Comparison of ENCODE assay signal across 1 cellular context in the genomic region with DNA sequence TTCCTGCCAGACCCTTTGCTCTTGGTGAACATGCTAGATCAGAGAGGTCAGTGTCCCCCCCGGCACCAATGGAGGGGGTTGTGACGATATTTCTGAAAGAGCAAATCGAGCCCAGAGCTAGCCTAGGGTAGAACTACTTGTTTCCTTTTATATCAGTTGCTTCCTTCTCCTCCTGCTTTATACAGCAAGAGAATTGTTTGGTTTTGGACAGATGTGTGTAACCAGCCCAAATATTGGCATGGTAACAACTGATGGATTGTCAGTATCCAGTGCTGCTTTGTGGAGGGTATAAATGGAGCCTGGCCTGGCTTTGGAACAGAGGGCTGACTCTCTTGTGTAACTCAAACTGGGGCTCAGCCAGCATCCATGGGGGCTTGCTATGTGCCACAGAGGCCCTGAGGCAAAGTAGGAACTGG.
TF ChIP-seq lines count a peak whose summit lies in the region.

No MANE protein-coding gene starts in this region.

TF ChIP-seq in HepG2, 621 proteins besides CTCF, POLR2A, EP300 and RAD21:
- TF ChIP-seq, protein P1, sequence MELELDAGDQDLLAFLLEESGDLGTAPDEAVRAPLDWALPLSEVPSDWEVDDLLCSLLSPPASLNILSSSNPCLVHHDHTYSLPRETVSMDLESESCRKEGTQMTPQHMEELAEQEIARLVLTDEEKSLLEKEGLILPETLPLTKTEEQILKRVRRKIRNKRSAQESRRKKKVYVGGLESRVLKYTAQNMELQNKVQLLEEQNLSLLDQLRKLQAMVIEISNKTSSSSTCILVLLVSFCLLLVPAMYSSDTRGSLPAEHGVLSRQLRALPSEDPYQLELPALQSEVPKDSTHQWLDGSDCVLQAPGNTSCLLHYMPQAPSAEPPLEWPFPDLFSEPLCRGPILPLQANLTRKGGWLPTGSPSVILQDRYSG (CRISPR knock-in tag; IDR thresholded peaks at IDR 0.05), result no peak
- no peak for TF ChIP-seq KLF9 (CRISPR knock-in tag; IDR thresholded peaks at IDR 0.05; ENCODE audit: low read depth)
- TF ChIP-seq ZFP36L2 (CRISPR knock-in tag; IDR thresholded peaks at IDR 0.05), result no peak
- TF ChIP-seq, protein P2, sequence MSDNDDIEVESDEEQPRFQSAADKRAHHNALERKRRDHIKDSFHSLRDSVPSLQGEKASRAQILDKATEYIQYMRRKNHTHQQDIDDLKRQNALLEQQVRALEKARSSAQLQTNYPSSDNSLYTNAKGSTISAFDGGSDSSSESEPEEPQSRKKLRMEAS (IDR thresholded peaks at IDR 0.05), result no peak
- TF ChIP-seq, protein P3, sequence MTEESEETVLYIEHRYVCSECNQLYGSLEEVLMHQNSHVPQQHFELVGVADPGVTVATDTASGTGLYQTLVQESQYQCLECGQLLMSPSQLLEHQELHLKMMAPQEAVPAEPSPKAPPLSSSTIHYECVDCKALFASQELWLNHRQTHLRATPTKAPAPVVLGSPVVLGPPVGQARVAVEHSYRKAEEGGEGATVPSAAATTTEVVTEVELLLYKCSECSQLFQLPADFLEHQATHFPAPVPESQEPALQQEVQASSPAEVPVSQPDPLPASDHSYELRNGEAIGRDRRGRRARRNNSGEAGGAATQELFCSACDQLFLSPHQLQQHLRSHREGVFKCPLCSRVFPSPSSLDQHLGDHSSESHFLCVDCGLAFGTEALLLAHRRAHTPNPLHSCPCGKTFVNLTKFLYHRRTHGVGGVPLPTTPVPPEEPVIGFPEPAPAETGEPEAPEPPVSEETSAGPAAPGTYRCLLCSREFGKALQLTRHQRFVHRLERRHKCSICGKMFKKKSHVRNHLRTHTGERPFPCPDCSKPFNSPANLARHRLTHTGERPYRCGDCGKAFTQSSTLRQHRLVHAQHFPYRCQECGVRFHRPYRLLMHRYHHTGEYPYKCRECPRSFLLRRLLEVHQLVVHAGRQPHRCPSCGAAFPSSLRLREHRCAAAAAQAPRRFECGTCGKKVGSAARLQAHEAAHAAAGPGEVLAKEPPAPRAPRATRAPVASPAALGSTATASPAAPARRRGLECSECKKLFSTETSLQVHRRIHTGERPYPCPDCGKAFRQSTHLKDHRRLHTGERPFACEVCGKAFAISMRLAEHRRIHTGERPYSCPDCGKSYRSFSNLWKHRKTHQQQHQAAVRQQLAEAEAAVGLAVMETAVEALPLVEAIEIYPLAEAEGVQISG (CRISPR knock-in tag; IDR thresholded peaks at IDR 0.05), result no peak
- no peak for TF ChIP-seq ZNF773 (CRISPR knock-in tag; IDR thresholded peaks at IDR 0.05; ENCODE audit: borderline replicate concordance)
- TF ChIP-seq, protein P4, sequence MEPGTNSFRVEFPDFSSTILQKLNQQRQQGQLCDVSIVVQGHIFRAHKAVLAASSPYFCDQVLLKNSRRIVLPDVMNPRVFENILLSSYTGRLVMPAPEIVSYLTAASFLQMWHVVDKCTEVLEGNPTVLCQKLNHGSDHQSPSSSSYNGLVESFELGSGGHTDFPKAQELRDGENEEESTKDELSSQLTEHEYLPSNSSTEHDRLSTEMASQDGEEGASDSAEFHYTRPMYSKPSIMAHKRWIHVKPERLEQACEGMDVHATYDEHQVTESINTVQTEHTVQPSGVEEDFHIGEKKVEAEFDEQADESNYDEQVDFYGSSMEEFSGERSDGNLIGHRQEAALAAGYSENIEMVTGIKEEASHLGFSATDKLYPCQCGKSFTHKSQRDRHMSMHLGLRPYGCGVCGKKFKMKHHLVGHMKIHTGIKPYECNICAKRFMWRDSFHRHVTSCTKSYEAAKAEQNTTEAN (CRISPR knock-in tag; conservative IDR thresholded peaks at IDR 0.05), result no peak
- no peak for TF ChIP-seq RFXANK (CRISPR knock-in tag; IDR thresholded peaks at IDR 0.05)
- TF ChIP-seq, protein P5, sequence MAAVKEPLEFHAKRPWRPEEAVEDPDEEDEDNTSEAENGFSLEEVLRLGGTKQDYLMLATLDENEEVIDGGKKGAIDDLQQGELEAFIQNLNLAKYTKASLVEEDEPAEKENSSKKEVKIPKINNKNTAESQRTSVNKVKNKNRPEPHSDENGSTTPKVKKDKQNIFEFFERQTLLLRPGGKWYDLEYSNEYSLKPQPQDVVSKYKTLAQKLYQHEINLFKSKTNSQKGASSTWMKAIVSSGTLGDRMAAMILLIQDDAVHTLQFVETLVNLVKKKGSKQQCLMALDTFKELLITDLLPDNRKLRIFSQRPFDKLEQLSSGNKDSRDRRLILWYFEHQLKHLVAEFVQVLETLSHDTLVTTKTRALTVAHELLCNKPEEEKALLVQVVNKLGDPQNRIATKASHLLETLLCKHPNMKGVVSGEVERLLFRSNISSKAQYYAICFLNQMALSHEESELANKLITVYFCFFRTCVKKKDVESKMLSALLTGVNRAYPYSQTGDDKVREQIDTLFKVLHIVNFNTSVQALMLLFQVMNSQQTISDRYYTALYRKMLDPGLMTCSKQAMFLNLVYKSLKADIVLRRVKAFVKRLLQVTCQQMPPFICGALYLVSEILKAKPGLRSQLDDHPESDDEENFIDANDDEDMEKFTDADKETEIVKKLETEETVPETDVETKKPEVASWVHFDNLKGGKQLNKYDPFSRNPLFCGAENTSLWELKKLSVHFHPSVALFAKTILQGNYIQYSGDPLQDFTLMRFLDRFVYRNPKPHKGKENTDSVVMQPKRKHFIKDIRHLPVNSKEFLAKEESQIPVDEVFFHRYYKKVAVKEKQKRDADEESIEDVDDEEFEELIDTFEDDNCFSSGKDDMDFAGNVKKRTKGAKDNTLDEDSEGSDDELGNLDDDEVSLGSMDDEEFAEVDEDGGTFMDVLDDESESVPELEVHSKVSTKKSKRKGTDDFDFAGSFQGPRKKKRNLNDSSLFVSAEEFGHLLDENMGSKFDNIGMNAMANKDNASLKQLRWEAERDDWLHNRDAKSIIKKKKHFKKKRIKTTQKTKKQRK (IDR thresholded peaks at IDR 0.05; ENCODE audit: low read length), result no peak
- no peak for TF ChIP-seq SIX1 (CRISPR knock-in tag; IDR thresholded peaks at IDR 0.05; ENCODE audit: borderline replicate concordance)
- no peak for TF ChIP-seq MTF1 (CRISPR knock-in tag; IDR thresholded peaks at IDR 0.05)
- no peak for TF ChIP-seq GABPA (IDR thresholded peaks at IDR 0.05; ENCODE audit: low read depth, low read length)
- TF ChIP-seq GABPA (CRISPR knock-in tag; IDR thresholded peaks at IDR 0.05; ENCODE audit: low read depth), result no peak
- TF ChIP-seq, protein P6, sequence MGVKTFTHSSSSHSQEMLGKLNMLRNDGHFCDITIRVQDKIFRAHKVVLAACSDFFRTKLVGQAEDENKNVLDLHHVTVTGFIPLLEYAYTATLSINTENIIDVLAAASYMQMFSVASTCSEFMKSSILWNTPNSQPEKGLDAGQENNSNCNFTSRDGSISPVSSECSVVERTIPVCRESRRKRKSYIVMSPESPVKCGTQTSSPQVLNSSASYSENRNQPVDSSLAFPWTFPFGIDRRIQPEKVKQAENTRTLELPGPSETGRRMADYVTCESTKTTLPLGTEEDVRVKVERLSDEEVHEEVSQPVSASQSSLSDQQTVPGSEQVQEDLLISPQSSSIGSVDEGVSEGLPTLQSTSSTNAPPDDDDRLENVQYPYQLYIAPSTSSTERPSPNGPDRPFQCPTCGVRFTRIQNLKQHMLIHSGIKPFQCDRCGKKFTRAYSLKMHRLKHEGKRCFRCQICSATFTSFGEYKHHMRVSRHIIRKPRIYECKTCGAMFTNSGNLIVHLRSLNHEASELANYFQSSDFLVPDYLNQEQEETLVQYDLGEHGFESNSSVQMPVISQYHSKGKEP (CRISPR knock-in tag; IDR thresholded peaks at IDR 0.05), result no peak
- TF ChIP-seq, protein P7, sequence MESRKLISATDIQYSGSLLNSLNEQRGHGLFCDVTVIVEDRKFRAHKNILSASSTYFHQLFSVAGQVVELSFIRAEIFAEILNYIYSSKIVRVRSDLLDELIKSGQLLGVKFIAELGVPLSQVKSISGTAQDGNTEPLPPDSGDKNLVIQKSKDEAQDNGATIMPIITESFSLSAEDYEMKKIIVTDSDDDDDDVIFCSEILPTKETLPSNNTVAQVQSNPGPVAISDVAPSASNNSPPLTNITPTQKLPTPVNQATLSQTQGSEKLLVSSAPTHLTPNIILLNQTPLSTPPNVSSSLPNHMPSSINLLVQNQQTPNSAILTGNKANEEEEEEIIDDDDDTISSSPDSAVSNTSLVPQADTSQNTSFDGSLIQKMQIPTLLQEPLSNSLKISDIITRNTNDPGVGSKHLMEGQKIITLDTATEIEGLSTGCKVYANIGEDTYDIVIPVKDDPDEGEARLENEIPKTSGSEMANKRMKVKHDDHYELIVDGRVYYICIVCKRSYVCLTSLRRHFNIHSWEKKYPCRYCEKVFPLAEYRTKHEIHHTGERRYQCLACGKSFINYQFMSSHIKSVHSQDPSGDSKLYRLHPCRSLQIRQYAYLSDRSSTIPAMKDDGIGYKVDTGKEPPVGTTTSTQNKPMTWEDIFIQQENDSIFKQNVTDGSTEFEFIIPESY (CRISPR knock-in tag; IDR thresholded peaks at IDR 0.05), result no peak
